Comparison of ENCODE assay signal across 25 cellular contexts in genomic region chr10:7231420-7232414, GRCh38.
DNase-seq lines count a peak whose midpoint lies in the region; TF ChIP-seq lines count a peak whose summit lies in the region.
"Had no signal": no experiment of that assay in that cellular context is flagged by ENCODE, and none has a peak within 500 bp of the region (broad histone marks: within the 10 kb centered on the region; RNA-seq: fewer than 3 reads in every experiment).

No MANE protein-coding gene starts in this region.

- H3K27me3 ChIP-seq in HAP-1 (ENCODE audit: low read depth), result no peaks in the 10 kb centered on the region
- H3K27me3 ChIP-seq in neuronal stem cell (ENCODE audit: control insufficient read depth in 3 of 3, insufficient read depth in 3 of 3, low read depth in 1 of 3, low read length in 3 of 3), result no peaks in the 10 kb centered on the region
- H3K27me3 ChIP-seq: cardiac muscle cell, pancreas, SJSA1, stomach, tibial artery had no signal

- H4K91ac ChIP-seq in neuronal stem cell (ENCODE audit: low read depth, low read length, poor library complexity), result no peak overlapping the region

- no peak for TF ChIP-seq POLR2A in lower leg skin (IDR thresholded peaks at IDR 0.05)

- peak overlapping the region; percentile 35 for H3K4me2 ChIP-seq in neuronal stem cell (ENCODE audit: insufficient read depth, low read length, poor library complexity, severe bottlenecking)

- H2BK5ac ChIP-seq in neuronal stem cell (ENCODE audit: low read length), result no peak overlapping the region

- H4K8ac ChIP-seq in neuronal stem cell (ENCODE audit: low read depth, low read length), result no peak overlapping the region

- H3K36me3 ChIP-seq in HAP-1 (replicated peaks) (no peaks in the 10 kb centered on the region), neuronal stem cell (replicated peaks in 1 of 2; ENCODE audit: control insufficient read depth in 2 of 2, insufficient read depth in 2 of 2, low read length in 2 of 2) (peaks cover 0 to 2% of the 10 kb centered on the region in 2 donors)
- H3K36me3 ChIP-seq: cardiac muscle cell, pancreas, SJSA1, tibial artery had no signal

- no peak overlapping the region for H2BK12ac ChIP-seq in neuronal stem cell (ENCODE audit: low read length)

- H3K4me3 ChIP-seq in HAP-1, result no peak overlapping the region
- H3K4me3 ChIP-seq in neuronal stem cell (ENCODE audit: low read length in 2 of 2), result no peak overlapping the region
- H3K4me3 ChIP-seq in lower leg skin (ENCODE audit: low read depth, poor library complexity, severe bottlenecking), result no peak overlapping the region
- H3K4me3 ChIP-seq: cardiac muscle cell, pancreas, SJSA1, stomach, tibial artery had no signal

- H3K27ac ChIP-seq in neuronal stem cell (replicated peaks; ENCODE audit: low read length), result peak overlapping the region; percentile 23
- H3K27ac ChIP-seq: cardiac muscle cell, pancreas, SJSA1, stomach, tibial artery had no signal

- H3K4me1 ChIP-seq in HAP-1 (peaks cover 11% of the 10 kb centered on the region), neuronal stem cell (ENCODE audit: control insufficient read depth in 2 of 2, insufficient read depth in 1 of 2, low read depth in 1 of 2, low read length in 2 of 2) (peaks cover 3 to 10% of the 10 kb centered on the region in 2 donors)
- H3K4me1 ChIP-seq: pancreas, SJSA1, tibial artery had no signal

- WGBS in neuronal stem cell (ENCODE audit: extremely low coverage in 2 of 2, insufficient read length in 2 of 2, insufficient replicate concordance in 1 of 2), 2 donors, result no CpG with 5 or more reads among the region's 10 CpGs
- 65 to 70% methylated on average over 10 of the region's 10 CpGs for whole genome bisulfite sequencing in lower leg skin, 2 donors

- H3K18ac ChIP-seq in neuronal stem cell (ENCODE audit: low read length), result no peak overlapping the region

- H2BK120ac ChIP-seq in neuronal stem cell (ENCODE audit: low read depth, low read length), result no peak overlapping the region

- H2AK5ac ChIP-seq in neuronal stem cell (ENCODE audit: low read depth, low read length), result no peak overlapping the region

- H3K9me3 ChIP-seq in HAP-1 (no peaks in the 10 kb centered on the region), neuronal stem cell (replicated peaks in 1 of 2; ENCODE audit: control insufficient read depth in 2 of 2, insufficient read depth in 1 of 2, low read depth in 1 of 2, low read length in 2 of 2) (peaks cover 0 to 3% of the 10 kb centered on the region in 2 donors)
- H3K9me3 ChIP-seq: pancreas, SJSA1, stomach had no signal

- intact Hi-C loops in lower leg skin (cut with DNase I; ENCODE audit: low total_unique reads), result no loop called here

- H2BK15ac ChIP-seq in neuronal stem cell (ENCODE audit: low read length), result no peak overlapping the region

- TF ChIP-seq CTCF in lower leg skin (IDR thresholded peaks at IDR 0.05), result no peak
- no peak for TF ChIP-seq CTCF in GM20000 (IDR thresholded peaks at IDR 0.05; ENCODE audit: extremely low read depth, missing control alignments)

- in situ Hi-C loops in HAP-1 (cut with MboI; ENCODE audit: low sequenced_read_pairs), result no loop called here

- no peak overlapping the region for H3K4ac ChIP-seq in neuronal stem cell (ENCODE audit: low read length)

- no peak overlapping the region for H3K14ac ChIP-seq in neuronal stem cell (ENCODE audit: low read length)

- DNase-seq in HAP-1 (ENCODE audit: low spot score in 2 of 2), result peak; percentile 23 to 72
- DNase-seq in NCI-H1417 treated with DMSO at 0.1 percent for 48 hours (lab: John Stamatoyannopoulos, UW), result peak; percentile 39
- peak; percentile 4 for DNase-seq in foreskin melanocyte
- peak; percentile 23 for DNase-seq in neuronal stem cell (ENCODE audit: low spot score)
- DNase-seq in lower leg skin (ENCODE audit: low spot score in 2 of 2), result no peak
- no peak for DNase-seq in GM20000 (ENCODE audit: low spot score)
- no peak for DNase-seq in activated effector memory CD4-positive, alpha-beta T cell treated with Interleukin-2 at 50 U/mL for 16 hours
- no peak for DNase-seq in islet precursor cell
- DNase-seq: activated CD4-positive, alpha-beta T cell treated with anti-CD3 and anti-CD28 coated beads for 1 hour; activated CD8-positive, alpha-beta T cell treated with anti-CD3 and anti-CD28 coated beads for 36 hours; activated gamma-delta T cell treated with Interleukin-2 at 50 U/mL for 16 hours; amniotic stem cell; cortex of kidney; DMS 273 treated with DMSO at 0.1 percent for 48 hours; KG1; NCI-H1694 treated with DMSO at 0.1 percent for 48 hours; NCI-H2171 treated with DMSO at 0.1 percent for 48 hours; NCI-H526; pancreas; stimulated activated CD8-positive, alpha-beta memory T cell treated with anti-CD3 and anti-CD28 coated beads, Interleukin-4, amount 100 ng/mL, for 48 hours; stomach; T-helper 1 cell; tibial artery had no signal

- no peak overlapping the region for H3K9ac ChIP-seq in neuronal stem cell (ENCODE audit: low read depth, low read length, poor library complexity)

- no peaks in the 10 kb centered on the region for H3K79me1 ChIP-seq in neuronal stem cell (ENCODE audit: low read depth, low read length)

- H2AFZ ChIP-seq in neuronal stem cell (ENCODE audit: low read length), result no peak overlapping the region

- no peak overlapping the region for H3K23ac ChIP-seq in neuronal stem cell (ENCODE audit: low read depth, low read length, poor library complexity)

Comparison
In these comparisons a context has a peak if more than half of its experiments do, and no peak if none do; other contexts are left out.
1. DNase-seq: peak in HAP-1 (2 of 2), NCI-H1417 treated with DMSO at 0.1 percent for 48 hours (single experiment), foreskin melanocyte (single experiment) and neuronal stem cell (single experiment); none in lower leg skin (0 of 2), GM20000 (single experiment), activated effector memory CD4-positive, alpha-beta T cell treated with Interleukin-2 at 50 U/mL for 16 hours (single experiment) and islet precursor cell (single experiment).